Comparison of ENCODE assay signal across 8 cellular contexts in genomic region chr16:57185945-57186629, GRCh38. TPM values are rescaled to one million over a fixed set of nuclear protein-coding genes. Genes with fewer than 3 reads are reported as not detected.
A peak's percentile ranks its signal among the peaks of the same experiment; 100 is the strongest.
DNase-seq lines count a peak whose midpoint lies in the region; ATAC-seq and TF ChIP-seq lines count a peak whose summit lies in the region.

TSS of gene PSME3IP1 (minus strand) at chr16:57186039. CDS start at chr16:57173854, 12,185 bp downstream.
TSS of gene RSPRY1 (plus strand) at chr16:57186329. CDS start at chr16:57204659, 18,330 bp downstream.

- peaks cover 7% of the 10 kb centered on the region for H3F3A ChIP-seq in neural progenitor cell (ENCODE audit: low read depth)

- H3K4me3 ChIP-seq in neural progenitor cell, result peak within 1 kb of the TSS; percentile 97

- peak within 1 kb of the TSS; percentile 97 for H3K4me2 ChIP-seq in neural progenitor cell

- ATAC-seq in foreskin keratinocyte, result peak; percentile 91

- in situ Hi-C loops in SK-MEL-5 (cut with HindIII; ENCODE audit: low pct_unique_long_range_greater_than_20kb, low sequenced_read_pairs), result no loop called here

- CTCF ChIA-PET in HEK293T (lab: Yijun Ruan, JAX), result interaction anchor here (0.5 to 0.6 kb wide), 3 partner anchors 58 to 265 kb away, joined by 3 to 6 read pairs (median 3); no protein-coding TSS in a partner anchor

- H3K4me3 Mint-ChIP-seq in neural progenitor cell, result peak within 1 kb of the TSS; percentile 100

- H3K9ac ChIP-seq in neural progenitor cell, result peak within 1 kb of the TSS; percentile 94

- H3K36me3 Mint-ChIP-seq in neural progenitor cell, result peaks cover 2% of the 10 kb centered on the region

- DNase-seq in GF-D8 (lab: John Stamatoyannopoulos, UW), result peak; percentile 98
- peak; percentile 99 for DNase-seq in HEK293T (ENCODE audit: extremely low spot score)
- peak; percentile 99 for DNase-seq in MV-4-11 (lab: John Stamatoyannopoulos, UW)
- DNase-seq in SK-MEL-5 (ENCODE audit: low read depth, low spot score), result peak; percentile 99
- DNase-seq in activated naive CD4-positive, alpha-beta T cell treated with Interleukin-2 at 50 U/mL for 16 hours, result peak; percentile 99
- peak; percentile 98 to 99 for DNase-seq in foreskin keratinocyte
- DNase-seq in neural progenitor cell (ENCODE audit: low spot score), result peak; percentile 99
- DNase-seq in stromal cell of bone marrow (ENCODE audit: low read depth), result peak; percentile 99

- POLR2A ChIA-PET in HEK293T (lab: Yijun Ruan, JAX), result interaction anchor here (0.6 to 2.8 kb wide), 10 partner anchors 11 to 238 kb away, joined by 3 to 16 read pairs (median 4); partner anchors contain the start of gene ARL2BP

- no peaks in the 10 kb centered on the region for H3K27me3 Mint-ChIP-seq in neural progenitor cell (ENCODE audit: insufficient read depth, low read depth)

- peaks cover 13% of the 10 kb centered on the region for H3K4me1 ChIP-seq in foreskin keratinocyte
- H3K4me1 ChIP-seq in neural progenitor cell, result peaks cover 22% of the 10 kb centered on the region

- H3K36me3 ChIP-seq in neural progenitor cell, result no peaks in the 10 kb centered on the region

- H3K27me3 ChIP-seq in foreskin keratinocyte (no peaks in the 10 kb centered on the region), neural progenitor cell (no peaks in the 10 kb centered on the region)

- peaks cover 33% of the 10 kb centered on the region for H4K20me1 ChIP-seq in neural progenitor cell (ENCODE audit: low read depth)

- H3K27ac Mint-ChIP-seq in neural progenitor cell, result peak within 1 kb of the TSS; percentile 97

- H3K27ac ChIP-seq in foreskin keratinocyte, result peak within 1 kb of the TSS; percentile 88
- H3K27ac ChIP-seq in neural progenitor cell, result peak within 1 kb of the TSS; percentile 65

- TF ChIP-seq CTCF in foreskin keratinocyte (conservative IDR thresholded peaks at IDR 0.05), result no peak
- TF ChIP-seq CTCF in neural progenitor cell (IDR thresholded peaks at IDR 0.05), result no peak

- no peaks in the 10 kb centered on the region for H3K9me3 ChIP-seq in neural progenitor cell (ENCODE audit: low read depth)

- no peaks in the 10 kb centered on the region for H3K9me3 Mint-ChIP-seq in neural progenitor cell

- peaks cover 28% of the 10 kb centered on the region for H3K4me1 Mint-ChIP-seq in neural progenitor cell

- peaks cover 95% of the 10 kb centered on the region for H3K79me2 ChIP-seq in neural progenitor cell (ENCODE audit: low read depth)

- peak within 1 kb of the TSS; percentile 96 for H2AFZ ChIP-seq in neural progenitor cell (replicated peaks)

TF ChIP-seq in HEK293T, 16 proteins besides CTCF, POLR2A, EP300 and RAD21:
- TF ChIP-seq FOXA1 (IDR thresholded peaks at IDR 0.05) (no peak), CTBP1 (IDR thresholded peaks at IDR 0.05; ENCODE audit: borderline replicate concordance) (no peak), FOXK2 (IDR thresholded peaks at IDR 0.05) (no peak), PKNOX1 (IDR thresholded peaks at IDR 0.05) (peak; percentile 85), FOXM1 (IDR thresholded peaks at IDR 0.05; ENCODE audit: borderline replicate concordance) (no peak), SP1 (IDR thresholded peaks at IDR 0.05) (no peak), ARNT (IDR thresholded peaks at IDR 0.05) (no peak), ZNF384 (IDR thresholded peaks at IDR 0.05) (no peak), HDGF (IDR thresholded peaks at IDR 0.05; ENCODE audit: borderline replicate concordance) (no peak), LEF1 (IDR thresholded peaks at IDR 0.05; ENCODE audit: borderline replicate concordance) (no peak), L3MBTL2 (conservative IDR thresholded peaks at IDR 0.05) (no peak), SUZ12 (IDR thresholded peaks at IDR 0.05) (no peak), BHLHE40 (IDR thresholded peaks at IDR 0.05; ENCODE audit: borderline replicate concordance) (no peak), TARDBP (IDR thresholded peaks at IDR 0.05) (no peak), ELF4 (IDR thresholded peaks at IDR 0.05) (peak; percentile 44; the same call in 1 of the 2 replicates)
TF ChIP-seq in HEK293T: peak in this region for 2.

RNA-seq across cellular contexts. Expression of gene PSME3IP1, which starts in this region (rescaled TPM):
- total RNA-seq in SK-MEL-5 (2014; rRNA removed; shearing (Covaris generic)), result 71.2 and 83.4 TPM in 2 replicates
- polyA plus RNA-seq in SK-MEL-5 (2015; cell fraction: cytosol; rRNA removed), result 65.4 and 75.9 TPM in 2 replicates
- 105 and 106 TPM in 2 replicates for polyA plus RNA-seq in SK-MEL-5 (2015; cell fraction: nucleus; rRNA removed)
- total RNA-seq in foreskin keratinocyte (75.2 and 75.4 TPM in 2 replicates), neural progenitor cell (ENCODE audit: low replicate concordance) (106 and 184 TPM in 2 replicates)
- 79.6 and 89.1 TPM in 2 replicates for polyA plus RNA-seq in foreskin keratinocyte

RNA-seq across cellular contexts. Expression of gene RSPRY1, which starts in this region (rescaled TPM):
- 18.2 and 19.9 TPM in 2 replicates for total RNA-seq in SK-MEL-5 (2014; rRNA removed; shearing (Covaris generic))
- polyA plus RNA-seq in SK-MEL-5 (2015; cell fraction: cytosol; rRNA removed), result 11.0 and 13.5 TPM in 2 replicates
- 21.2 and 45.1 TPM in 2 replicates for polyA plus RNA-seq in SK-MEL-5 (2015; cell fraction: nucleus; rRNA removed)
- total RNA-seq in foreskin keratinocyte (40.9 and 41.1 TPM in 2 replicates), neural progenitor cell (ENCODE audit: low replicate concordance) (46.6 and 49.2 TPM in 2 replicates)
- polyA plus RNA-seq in foreskin keratinocyte, result 10.6 and 12.2 TPM in 2 replicates

Comparison
In these comparisons a context has a peak if more than half of its experiments do, and no peak if none do; other contexts are left out.
1. Peak in every context shown above with its lines: DNase-seq, ATAC-seq, H3K4me3 ChIP-seq and H3K27ac ChIP-seq.